18 cellular contexts compared by ENCODE assay signal in the genomic region with DNA sequence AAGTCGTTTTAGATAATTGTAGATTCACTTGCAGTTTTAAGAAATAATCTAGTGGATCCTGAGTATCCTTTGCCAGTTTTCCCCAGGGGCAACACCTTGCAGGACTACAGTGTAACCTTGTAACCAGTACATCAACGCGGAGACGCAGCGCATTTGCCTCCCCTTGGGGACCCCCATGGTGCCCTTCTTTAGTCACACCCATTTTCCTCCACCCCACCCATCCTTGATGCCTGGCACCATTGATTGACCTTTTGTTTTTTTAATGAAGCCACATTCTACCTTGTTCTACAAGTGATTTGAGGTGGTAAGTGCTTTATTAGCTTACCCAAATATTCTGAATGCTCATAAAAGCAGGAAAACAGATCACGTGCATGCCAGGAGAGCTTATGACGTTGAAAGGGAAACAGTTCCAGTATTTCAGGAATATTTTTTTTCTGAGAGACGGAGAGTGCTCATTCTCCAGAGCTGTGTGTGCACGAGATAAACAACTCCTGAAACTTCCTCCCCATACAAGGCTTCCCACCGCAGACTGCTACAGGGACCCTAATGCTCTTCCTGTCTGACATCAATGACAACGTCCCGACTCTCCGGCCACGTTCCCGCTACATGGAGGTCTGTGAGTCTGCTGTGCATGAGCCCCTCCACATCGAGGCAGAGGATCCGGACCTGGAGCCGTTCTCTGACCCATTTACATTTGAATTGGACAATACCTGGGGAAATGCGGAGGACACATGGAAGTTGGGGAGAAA. TPM values are rescaled to one million over a fixed set of nuclear protein-coding genes. Genes with fewer than 3 reads are reported as not detected.
DNase-seq lines count a peak whose midpoint lies in the region; ATAC-seq and TF ChIP-seq lines count a peak whose summit lies in the region.
"Had no signal": no experiment of that assay in that cellular context is flagged by ENCODE, and none has a peak within 500 bp of the region (broad histone marks: within the 10 kb centered on the region; RNA-seq: fewer than 3 reads in every experiment).

No MANE protein-coding gene starts in this region.

- H3K4me3 ChIP-seq in HUES6 (ENCODE audit: low read depth, low read length) (peak overlapping the region; percentile 51), esophagus squamous epithelium (peak overlapping the region in 3 of 4 donors; percentile 5 to 47 (median 23))
- H3K4me3 ChIP-seq: colonic mucosa, Peyer's patch, transverse colon had no signal

- no peaks in the 10 kb centered on the region for H3K9me3 ChIP-seq in HUES6 (ENCODE audit: control insufficient read depth, insufficient read depth, low read depth, low read length)
- H3K9me3 ChIP-seq in esophagus squamous epithelium, result no peaks in the 10 kb centered on the region
- no peaks in the 10 kb centered on the region for H3K9me3 ChIP-seq in CD4-positive, alpha-beta T cell (ENCODE audit: control insufficient read depth, low read length)
- H3K9me3 ChIP-seq: colonic mucosa, Peyer's patch, transverse colon had no signal

- no peak for TF ChIP-seq POLR2A in esophagus squamous epithelium (IDR thresholded peaks at IDR 0.05)

- DNase-seq in DMS53 (lab: John Stamatoyannopoulos, UW), result peak; percentile 81
- no peak for DNase-seq in esophagus squamous epithelium (lab: John Stamatoyannopoulos, UW)
- DNase-seq in mesothelial cell of epicardium (ENCODE audit: low spot score in 2 of 2, unreplicated experiment in 2 of 2), result no peak
- DNase-seq in DMS79 treated with DMSO at 0.1 percent for 48 hours (lab: John Stamatoyannopoulos, UW), result no peak
- no peak for DNase-seq in CD4-positive, alpha-beta T cell
- DNase-seq in HuH-7 (ENCODE audit: low spot score), result no peak
- DNase-seq in NCI-H345 (lab: John Stamatoyannopoulos, UW), result no peak
- DNase-seq: activated B cell treated with CpG ODN at 0.5 μM for 24 hours; activated gamma-delta T cell; aorta; NCI-H2081; Peyer's patch; retina; stimulated activated CD4-positive, alpha-beta T cell treated with anti-CD3 and anti-CD28 coated beads, Interleukin-2, amount 100 ng/mL, for 24 hours; SW 1271 had no signal

- CTCF ChIA-PET in CD4-positive, alpha-beta T cell (lab: Charles Lee), result no interaction called here

- no peaks in the 10 kb centered on the region for H3K36me3 Mint-ChIP-seq in mesothelial cell of epicardium
- H3K36me3 Mint-ChIP-seq in CD4-positive, alpha-beta T cell (ENCODE audit: low read depth), result no peaks in the 10 kb centered on the region

- POLR2A ChIA-PET in CD4-positive, alpha-beta T cell (lab: Charles Lee), result no interaction called here

- H3K4me1 ChIP-seq in HUES6 (ENCODE audit: control insufficient read depth, insufficient read depth, low read length), result peaks cover 12% of the 10 kb centered on the region
- H3K4me1 ChIP-seq in esophagus squamous epithelium, result peaks cover 0 to 26% (median 15%) of the 10 kb centered on the region in 3 donors
- H3K4me1 ChIP-seq: colonic mucosa, Peyer's patch had no signal

- no peak for ATAC-seq in CD4-positive, alpha-beta T cell (ENCODE audit: poor library complexity)

- 46 to 54% methylated on average over 19 of the region's 19 CpGs for WGBS in esophagus squamous epithelium, 2 donors

- intact Hi-C loops in esophagus squamous epithelium (cut with DNase I), result no loop called here
- intact Hi-C loops in CD4-positive, alpha-beta T cell (cut with DNase I, micrococcal nuclease), result no loop called here

- peaks cover 25% of the 10 kb centered on the region for H3K27me3 Mint-ChIP-seq in mesothelial cell of epicardium (ENCODE audit: low read depth)
- H3K27me3 Mint-ChIP-seq in CD4-positive, alpha-beta T cell, result peaks cover 6% of the 10 kb centered on the region

- H3K9me3 Mint-ChIP-seq in mesothelial cell of epicardium, result no peaks in the 10 kb centered on the region
- no peaks in the 10 kb centered on the region for H3K9me3 Mint-ChIP-seq in CD4-positive, alpha-beta T cell
- H3K9me3 Mint-ChIP-seq: activated B cell treated with CpG ODN at 0.5 μM for 24 hours had no signal

- H3K27ac ChIP-seq in HUES6 (ENCODE audit: low read depth, low read length) (peak overlapping the region; percentile 58; the same call in 1 of the 2 replicates), esophagus squamous epithelium (peak overlapping the region in 3 of 4 donors; percentile 13 to 70 (median 56))
- no peak overlapping the region for H3K27ac ChIP-seq in CD4-positive, alpha-beta T cell (ENCODE audit: low read depth, low read length)
- H3K27ac ChIP-seq: colonic mucosa, Peyer's patch, transverse colon had no signal

- peak overlapping the region; percentile 49 for H3K9ac ChIP-seq in HUES6 (ENCODE audit: low read length)

- H3K27me3 ChIP-seq in HUES6 (ENCODE audit: control insufficient read depth, insufficient read depth, low read length) (no peaks in the 10 kb centered on the region), esophagus squamous epithelium (no peaks in the 10 kb centered on the region)
- H3K27me3 ChIP-seq in CD4-positive, alpha-beta T cell (ENCODE audit: control insufficient read depth, insufficient read depth, low read length), result no peaks in the 10 kb centered on the region
- H3K27me3 ChIP-seq: colonic mucosa, Peyer's patch, transverse colon had no signal

- no peaks in the 10 kb centered on the region; the same call in 1 of the 2 replicates for H3K36me3 ChIP-seq in HUES6 (ENCODE audit: control insufficient read depth, insufficient read depth, low read length)
- H3K36me3 ChIP-seq in esophagus squamous epithelium, result no peaks in the 10 kb centered on the region
- H3K36me3 ChIP-seq: colonic mucosa, Peyer's patch, transverse colon had no signal

- TF ChIP-seq CTCF in esophagus squamous epithelium (IDR thresholded peaks at IDR 0.05) (no peak), mesothelial cell of epicardium (IDR thresholded peaks at IDR 0.05; ENCODE audit: unreplicated experiment) (no peak)
- no peak for TF ChIP-seq CTCF in CD4-positive, alpha-beta T cell (IDR thresholded peaks at IDR 0.05)

- H3K4me1 Mint-ChIP-seq in mesothelial cell of epicardium, result peaks cover 19% of the 10 kb centered on the region
- no peaks in the 10 kb centered on the region for H3K4me1 Mint-ChIP-seq in CD4-positive, alpha-beta T cell (ENCODE audit: low read depth)
- H3K4me1 Mint-ChIP-seq: activated B cell treated with CpG ODN at 0.5 μM for 24 hours had no signal

- H3K4me3 Mint-ChIP-seq in mesothelial cell of epicardium, result peak overlapping the region; percentile 37
- H3K4me3 Mint-ChIP-seq in CD4-positive, alpha-beta T cell, result no peak overlapping the region
- H3K4me3 Mint-ChIP-seq: activated B cell treated with CpG ODN at 0.5 μM for 24 hours had no signal

- H3K27ac Mint-ChIP-seq in mesothelial cell of epicardium, result no peak overlapping the region
- no peak overlapping the region for H3K27ac Mint-ChIP-seq in CD4-positive, alpha-beta T cell
- H3K27ac Mint-ChIP-seq: activated B cell treated with CpG ODN at 0.5 μM for 24 hours had no signal

RNA-seq across cellular contexts. Expression of a gene that starts 35.7 kb away (rescaled TPM):
- total RNA-seq in esophagus squamous epithelium (10 to 100 TPM in 1 of 4 donors, 1 to 10 TPM in 3; 2.5 to 10.3 (median 4.0) TPM), mesothelial cell of epicardium (0.49 to 0.88 TPM (median 0.71 TPM) in 3 replicates)
- 1 to 10 TPM in 1 of 2 experiments, under 1 TPM in 1; 0.75 to 1.1 TPM for total RNA-seq in CD4-positive, alpha-beta T cell

RNA-seq across cellular contexts. Expression of a gene that starts 53.7 kb away (rescaled TPM):
- 1 to 10 TPM; 5.1 to 9.3 (median 6.4) TPM for total RNA-seq in esophagus squamous epithelium
- 22.3 to 27.5 TPM (median 25.7 TPM) in 3 replicates for total RNA-seq in mesothelial cell of epicardium
- total RNA-seq in CD4-positive, alpha-beta T cell, result 10 to 100 TPM; 23.1 to 23.7 TPM

RNA-seq across cellular contexts. Expression of a gene that starts 53.8 kb away (rescaled TPM):
- 10 to 100 TPM in 3 of 4 donors, 1 to 10 TPM in 1; 8.4 to 14.7 (median 10.8) TPM for total RNA-seq in esophagus squamous epithelium
- 4.5 to 5.1 TPM (median 4.5 TPM) in 3 replicates for total RNA-seq in mesothelial cell of epicardium
- 1 to 10 TPM; 5.1 to 5.4 TPM for total RNA-seq in CD4-positive, alpha-beta T cell
